In genomic region chr6:12288844-12289654, GRCh38 we compare ENCODE assay signal across 1 cellular context.
TF ChIP-seq lines count a peak whose summit lies in the region.

No MANE protein-coding gene starts in this region.

TF ChIP-seq in H1, 55 proteins besides CTCF, POLR2A, EP300 and RAD21:
- TF ChIP-seq TEAD4 (IDR thresholded peaks at IDR 0.05; ENCODE audit: low read depth, low read length) (peak; percentile 37; the same call in 1 of the 2 replicates), JUND (IDR thresholded peaks at IDR 0.05; ENCODE audit: low read length) (0 out of 2 replicates have a peak, but pooled peaks have one; percentile 19), PHF8 (conservative IDR thresholded peaks at IDR 0.05; ENCODE audit: low read depth, low read length) (no peak), MAFK (IDR thresholded peaks at IDR 0.05; ENCODE audit: low read depth, low read length) (no peak), SIN3A (conservative IDR thresholded peaks at IDR 0.05 in 1 of 2, IDR thresholded peaks at IDR 0.05 in 1 of 2; ENCODE audit: low read depth in 1 of 2, low read length in 2 of 2) (0 out of 4 replicates have a peak, but pooled peaks of 1 of the 2 experiments have one; percentile 55), CEBPB (IDR thresholded peaks at IDR 0.05; ENCODE audit: low read depth, low read length) (peak; percentile 38; the same call in 1 of the 2 replicates), CBX5 (IDR thresholded peaks at IDR 0.05; ENCODE audit: low read depth, low read length) (no peak), SP4 (IDR thresholded peaks at IDR 0.05; ENCODE audit: low read length) (0 out of 2 replicates have a peak, but pooled peaks have one; percentile 9), YY1 (IDR thresholded peaks at IDR 0.05; ENCODE audit: low read depth, low read length) (peak; percentile 55; the same call in 1 of the 2 replicates)
